Comparison of ENCODE assay signal across 9 cellular contexts in the genomic region with DNA sequence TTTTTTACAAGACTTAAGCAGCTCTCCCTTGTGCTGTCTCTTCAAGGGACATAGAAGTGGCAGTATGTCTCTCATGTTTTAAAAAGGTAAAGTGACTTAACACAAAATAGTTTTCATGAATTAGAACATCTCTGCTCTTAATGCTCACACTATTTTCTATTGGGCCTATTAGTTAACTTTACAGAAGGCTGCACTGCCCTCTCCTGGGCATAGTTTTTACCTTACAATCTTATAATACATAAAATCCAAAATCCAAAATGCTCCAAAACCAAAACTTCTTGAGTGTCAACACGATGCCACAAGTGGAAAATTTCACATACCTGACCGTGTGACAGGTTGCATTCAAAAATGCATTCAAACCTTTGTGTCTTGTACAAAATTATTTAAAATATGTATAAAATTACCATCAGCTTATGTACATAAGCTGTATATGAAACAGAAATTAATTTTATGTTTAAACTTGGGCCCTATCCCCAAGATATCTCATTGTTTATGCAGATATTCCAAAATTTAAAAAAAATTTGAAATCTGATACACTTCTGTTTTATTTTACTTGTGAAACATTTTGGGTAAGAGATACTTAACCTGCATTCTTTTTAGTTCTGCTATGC. TPM values are rescaled to one million over a fixed set of nuclear protein-coding genes. Genes with fewer than 3 reads are reported as not detected.
DNase-seq lines count a peak whose midpoint lies in the region; ATAC-seq and TF ChIP-seq lines count a peak whose summit lies in the region.
"Had no signal": no experiment of that assay in that cellular context is flagged by ENCODE, and none has a peak within 500 bp of the region (broad histone marks: within the 10 kb centered on the region; RNA-seq: fewer than 3 reads in every experiment).

No MANE protein-coding gene starts in this region.

- WGBS in ovary, 3 donors: 14 to 21% (median 16%) methylated on average over 2 of the region's 2 CpGs

- 0 out of 2 replicates have a peak, but pooled peaks cover 3% of the 10 kb centered on the region for H4K20me1 ChIP-seq in HCT116 (ENCODE audit: insufficient read depth)
- H4K20me1 ChIP-seq: BLaER1 treated with 17β-estradiol and CSF1 and Interleukin-3, amounts not matched to agents 10 nM and 100 nM had no signal

- DNase-seq in DMS79 treated with DMSO at 0.1 percent for 48 hours (lab: John Stamatoyannopoulos, UW) (peak; percentile 35), DMS79 (lab: John Stamatoyannopoulos, UW) (no peak), HCT116 (ENCODE audit: low read depth, low spot score) (no peak), NCI-H460 (ENCODE audit: extremely low read depth, low read depth) (peak; percentile 70), fibroblast of mammary gland (ENCODE audit: low read depth) (peak; percentile 70), ovary (peak in 3 of 5 donors; percentile 12 to 47 (median 40))
- peak; percentile 21 for DNase-seq in activated CD8-positive, alpha-beta memory T cell treated with anti-CD3 and anti-CD28 coated beads, Interleukin-2, amount 50 U/mL, for 1 hour (ENCODE audit: extremely low read depth)

- CTCF ChIA-PET in HCT116 (lab: Charles Lee): interaction anchor here (0.8 to 3.1 kb wide), 10 partner anchors 13 to 392 kb away, joined by 3 to 71 read pairs (median 4); a partner anchor contains a TSS

- no peak overlapping the region for H3K4me3 ChIP-seq in HCT116 (replicated peaks in 1 of 2; ENCODE audit: low read depth in 1 of 2, low read length in 2 of 2)
- H3K4me3 ChIP-seq in fibroblast of mammary gland (ENCODE audit: control insufficient read depth, low read depth, low read length): no peak overlapping the region
- H3K4me3 ChIP-seq in ovary: no peak overlapping the region
- H3K4me3 ChIP-seq: BLaER1 treated with 17β-estradiol and CSF1 and Interleukin-3, amounts not matched to agents 10 nM and 100 nM had no signal

- H3K79me2 ChIP-seq in HCT116 (ENCODE audit: insufficient read depth, low read length): peaks cover 97% of the 10 kb centered on the region

- no peak overlapping the region for H3K4me2 ChIP-seq in HCT116 (ENCODE audit: low read length)
- H3K4me2 ChIP-seq: BLaER1 treated with 17β-estradiol and CSF1 and Interleukin-3, amounts not matched to agents 10 nM and 100 nM had no signal

- H3K27me3 ChIP-seq in HCT116 (ENCODE audit: insufficient read depth, low read length) (no peaks in the 10 kb centered on the region), ovary (no peaks in the 10 kb centered on the region)
- H3K27me3 ChIP-seq: BLaER1 treated with 17β-estradiol and CSF1 and Interleukin-3, amounts not matched to agents 10 nM and 100 nM had no signal

- BruUV-seq in HCT116 (replicated peaks; lab: Mats Ljungman, UMichigan): no TSS peak

- no peaks in the 10 kb centered on the region for H3K9me2 ChIP-seq in HCT116 (ENCODE audit: insufficient read depth)

- H3K9me3 ChIP-seq in HCT116 (ENCODE audit: control insufficient read depth in 1 of 2, insufficient read depth in 1 of 2, low read depth in 1 of 2, low read length in 2 of 2): no peaks in the 10 kb centered on the region
- H3K9me3 ChIP-seq in ovary: no peaks in the 10 kb centered on the region
- H3K9me3 ChIP-seq: BLaER1 treated with 17β-estradiol and CSF1 and Interleukin-3, amounts not matched to agents 10 nM and 100 nM had no signal

- TF ChIP-seq CTCF in HCT116 (IDR thresholded peaks at IDR 0.05 in 2 of 3, conservative IDR thresholded peaks at IDR 0.05 in 1 of 3; ENCODE audit: borderline replicate concordance in 1 of 3, insufficient read depth in 1 of 3, low read depth in 2 of 3, low read length in 2 of 3) (peak; percentile 35 to 60 (median 54); a peak in 4 of 6 replicates), fibroblast of mammary gland (conservative IDR thresholded peaks at IDR 0.05; ENCODE audit: control insufficient read depth, insufficient read depth, low read depth, low read length) (peak; percentile 49), ovary (IDR thresholded peaks at IDR 0.05) (peak in 2 of 3 donors; percentile 34 to 53)

- H3K4me1 ChIP-seq in HCT116 (ENCODE audit: control insufficient read depth in 1 of 2, insufficient read depth in 2 of 2, low read length in 2 of 2) (peaks cover 7 to 15% of the 10 kb centered on the region in 2 experiments; a peak in 2 of 4 replicates), ovary (ENCODE audit: insufficient read depth) (no peaks in the 10 kb centered on the region)

- RAD21 ChIA-PET in HCT116 (lab: Charles Lee; ENCODE audit: low non-redundant PET in 1 of 2, low total read pairs in 2 of 2, uncharacterized antibody in 2 of 2, unreplicated experiment in 2 of 2): interaction anchor here (0.7 to 1.5 kb wide), 3 partner anchors 19 to 56 kb away, joined by 3 to 8 read pairs (median 6); no protein-coding TSS in a partner anchor

- peak; percentile 63 for ATAC-seq in HCT116
- ATAC-seq in GM18519 (IDR thresholded peaks at IDR 0.05; ENCODE audit: low FRiP score, unreplicated experiment): no peak

- TF ChIP-seq POLR2A in HCT116 (IDR thresholded peaks at IDR 0.05; ENCODE audit: borderline replicate concordance, extremely low read depth, insufficient read depth, insufficient read length) (no peak), ovary (IDR thresholded peaks at IDR 0.05) (no peak)

- H3K27ac ChIP-seq in HCT116 (ENCODE audit: low read depth, low read length): no peak overlapping the region; the same call in 1 of the 2 replicates
- no peak overlapping the region for H3K27ac ChIP-seq in ovary
- H3K27ac ChIP-seq: BLaER1 treated with 17β-estradiol and CSF1 and Interleukin-3, amounts not matched to agents 10 nM and 100 nM had no signal

- TF ChIP-seq RAD21 in HCT116 (IDR thresholded peaks at IDR 0.05; ENCODE audit: low read depth): peak; percentile 70

- POLR2A ChIA-PET in HCT116 (lab: Charles Lee): interaction anchor here (1.3 kb wide), 1 partner anchor 56 kb away, joined by 6 read pairs; no protein-coding TSS in a partner anchor

- no peak overlapping the region for H2AFZ ChIP-seq in HCT116 (ENCODE audit: low read depth, low read length, poor library complexity, severe bottlenecking)

- no peak overlapping the region for H3K9ac ChIP-seq in HCT116 (ENCODE audit: low read length)
- H3K9ac ChIP-seq: BLaER1 treated with 17β-estradiol and CSF1 and Interleukin-3, amounts not matched to agents 10 nM and 100 nM had no signal

- no peak for TF ChIP-seq EP300 in ovary (IDR thresholded peaks at IDR 0.05)

- intact Hi-C loops in HCT116 (cut with micrococcal nuclease): loop anchor here (1.0 kb wide), 1 partner anchor 56 kb away; no protein-coding TSS in a partner anchor
- intact Hi-C loops in ovary (cut with DNase I): loop anchor here in 2 of 4 donors (5.0 to 10.0 kb wide), 2 partner anchors 49 to 61 kb away; no protein-coding TSS in a partner anchor

- H3K36me3 ChIP-seq in HCT116 (ENCODE audit: control insufficient read depth in 1 of 2, insufficient read depth in 2 of 2, low read length in 2 of 2): peaks cover 8 to 23% of the 10 kb centered on the region in 2 experiments; a peak in 3 of 4 replicates
- no peaks in the 10 kb centered on the region for H3K36me3 ChIP-seq in ovary
- H3K36me3 ChIP-seq: BLaER1 treated with 17β-estradiol and CSF1 and Interleukin-3, amounts not matched to agents 10 nM and 100 nM had no signal

TF ChIP-seq in HCT116, 20 proteins besides CTCF, POLR2A, EP300 and RAD21:
- no peak for TF ChIP-seq EZH2 (IDR thresholded peaks at IDR 0.05)

RNA-seq across cellular contexts. Expression of a gene that starts 25.8 kb away (rescaled TPM):
- total RNA-seq in HCT116 (2021; ENCODE audit: unreplicated experiment) (129 TPM), ovary (10 to 100 TPM in 4 of 7 donors, 1 to 10 TPM in 3; 6.0 to 52.3 (median 11.0) TPM)
- 122 and 129 TPM in 2 replicates for polyA plus RNA-seq in HCT116 (2012)
- total RNA-seq in NCI-H460 (2014; rRNA removed; shearing (Covaris generic)): 118 TPM in 2 replicates
- 89.4 and 143 TPM in 2 replicates for polyA plus RNA-seq in NCI-H460 (2014; cell fraction: nucleus; rRNA removed)
- polyA plus RNA-seq in ovary: 10 to 100 TPM; 11.1 to 65.0 TPM

Comparison
In these comparisons a context has a peak if more than half of its experiments do, and no peak if none do; other contexts are left out.
1. DNase-seq: peak in DMS79 treated with DMSO at 0.1 percent for 48 hours (single experiment), NCI-H460 (single experiment), activated CD8-positive, alpha-beta memory T cell treated with anti-CD3 and anti-CD28 coated beads, Interleukin-2, amount 50 U/mL, for 1 hour (single experiment), fibroblast of mammary gland (single experiment) and ovary (3 of 5); none in DMS79 (single experiment) and HCT116 (single experiment).
2. Peak in every context shown above with its lines, with median percentiles within 50 percentile points of each other: CTCF ChIP-seq.